ENCODE assay signal across 1 cellular context in the genomic region with DNA sequence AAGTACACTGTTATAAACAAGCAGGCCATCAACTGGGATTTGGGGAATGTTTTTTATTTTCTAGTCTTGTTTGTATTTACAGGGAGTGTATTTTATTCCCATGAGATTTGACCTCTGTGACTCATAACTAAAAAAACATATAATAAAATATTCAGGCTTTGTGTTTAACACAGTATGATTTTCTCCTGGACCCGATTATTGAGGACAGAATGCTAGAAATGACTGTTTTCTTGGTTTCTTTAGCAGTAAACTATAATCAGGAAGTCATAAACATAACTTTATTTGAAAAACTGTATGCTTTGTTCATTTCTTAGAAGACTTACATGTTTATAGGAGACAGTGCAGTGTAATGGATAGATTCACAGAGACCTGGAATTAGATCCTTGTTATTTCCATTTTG.
TF ChIP-seq lines count a peak whose summit lies in the region.

No MANE protein-coding gene starts in this region.

TF ChIP-seq in A549, 52 proteins besides CTCF, POLR2A, EP300 and RAD21 (continued from another document):
- TF ChIP-seq, protein P1, sequence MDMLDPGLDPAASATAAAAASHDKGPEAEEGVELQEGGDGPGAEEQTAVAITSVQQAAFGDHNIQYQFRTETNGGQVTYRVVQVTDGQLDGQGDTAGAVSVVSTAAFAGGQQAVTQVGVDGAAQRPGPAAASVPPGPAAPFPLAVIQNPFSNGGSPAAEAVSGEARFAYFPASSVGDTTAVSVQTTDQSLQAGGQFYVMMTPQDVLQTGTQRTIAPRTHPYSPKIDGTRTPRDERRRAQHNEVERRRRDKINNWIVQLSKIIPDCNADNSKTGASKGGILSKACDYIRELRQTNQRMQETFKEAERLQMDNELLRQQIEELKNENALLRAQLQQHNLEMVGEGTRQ (IDR thresholded peaks at IDR 0.05): no peak
- no peak for TF ChIP-seq TP53 (CRISPR knock-in tag; IDR thresholded peaks at IDR 0.05)
- TF ChIP-seq, protein P2, sequence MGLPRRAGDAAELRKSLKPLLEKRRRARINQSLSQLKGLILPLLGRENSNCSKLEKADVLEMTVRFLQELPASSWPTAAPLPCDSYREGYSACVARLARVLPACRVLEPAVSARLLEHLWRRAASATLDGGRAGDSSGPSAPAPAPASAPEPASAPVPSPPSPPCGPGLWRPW (IDR thresholded peaks at IDR 0.05): no peak
- TF ChIP-seq ZC3H11A (IDR thresholded peaks at IDR 0.05): no peak
